ENCODE assay signal across 1 cellular context in genomic region chr6:138001750-138002349, GRCh38.
TF ChIP-seq lines count a peak whose summit lies in the region.

No MANE protein-coding gene starts in this region.

TF ChIP-seq in K562, 482 proteins besides CTCF, POLR2A, EP300 and RAD21 (continued from another document):
- TF ChIP-seq SMAD3 (CRISPR knock-in tag; conservative IDR thresholded peaks at IDR 0.05): 0 out of 2 replicates have a peak, but pooled peaks have one; percentile 40
- peak in 1 of 2 experiments; percentile 32; a peak in 1 of 4 replicates for TF ChIP-seq MAZ (CRISPR knock-in tag; conservative IDR thresholded peaks at IDR 0.05 in 1 of 2, IDR thresholded peaks at IDR 0.05 in 1 of 2)
- 0 out of 2 replicates have a peak, but pooled peaks have one; percentile 32 for TF ChIP-seq ARID3A (IDR thresholded peaks at IDR 0.05; ENCODE audit: borderline replicate concordance, low read depth, low read length)
- TF ChIP-seq GATA2 (CRISPR knock-in tag; IDR thresholded peaks at IDR 0.05): peak; percentile 54; the same call in 1 of the 2 replicates
- TF ChIP-seq ZNF586 (CRISPR knock-in tag; conservative IDR thresholded peaks at IDR 0.05): no peak
- TF ChIP-seq KLF16 (IDR thresholded peaks at IDR 0.05): peak; percentile 29; the same call in 1 of the 2 replicates
- TF ChIP-seq ARNT (IDR thresholded peaks at IDR 0.05): no peak
- no peak for TF ChIP-seq ZNF584 (CRISPR knock-in tag; IDR thresholded peaks at IDR 0.05; ENCODE audit: low read depth)
- 0 out of 2 replicates have a peak, but pooled peaks have one; percentile 33 for TF ChIP-seq CC2D1A (IDR thresholded peaks at IDR 0.05)
- TF ChIP-seq CTCFL (IDR thresholded peaks at IDR 0.05; ENCODE audit: borderline replicate concordance, insufficient read depth, low read depth, low read length, poor library complexity, severe bottlenecking): peak; percentile 18
